Comparison of ENCODE assay signal across 17 cellular contexts in the genomic region with DNA sequence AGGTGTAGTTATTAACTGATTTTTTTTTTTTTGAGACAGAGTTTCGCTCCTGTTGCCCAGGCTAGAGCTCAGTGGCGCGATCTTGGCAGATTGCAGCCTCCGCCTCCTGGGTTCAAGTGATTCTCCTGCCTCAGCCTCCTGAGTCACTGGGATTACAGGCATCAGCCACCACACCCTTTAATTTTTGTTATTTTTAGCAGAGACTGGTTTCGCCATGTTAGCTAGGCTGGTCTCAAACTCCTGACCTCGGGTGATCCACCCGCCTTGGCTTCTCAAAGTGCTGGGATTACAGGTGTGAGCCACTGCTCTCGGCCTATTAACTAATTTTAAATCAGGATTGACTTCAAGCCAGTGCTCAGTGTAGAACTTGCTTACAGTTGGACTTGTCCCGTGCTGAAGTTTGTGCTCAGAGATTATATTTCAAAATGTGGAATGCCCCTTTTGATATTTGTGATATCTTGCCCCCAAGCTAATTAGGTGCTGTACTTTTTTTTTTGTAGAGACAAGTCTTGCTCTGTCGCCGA. TPM values are rescaled to one million over a fixed set of nuclear protein-coding genes. Genes with fewer than 3 reads are reported as not detected.
DNase-seq lines count a peak whose midpoint lies in the region; ATAC-seq and TF ChIP-seq lines count a peak whose summit lies in the region.
"Had no signal": no experiment of that assay in that cellular context is flagged by ENCODE, and none has a peak within 500 bp of the region (broad histone marks: within the 10 kb centered on the region; RNA-seq: fewer than 3 reads in every experiment).

No MANE protein-coding gene starts in this region.

- H3K4me1 Mint-ChIP-seq in HFFc6 (ENCODE audit: low read depth) (peaks cover 67% of the 10 kb centered on the region), activated B cell treated with CpG ODN at 0.5 μM for 24 hours (peaks cover 84% of the 10 kb centered on the region)

- DNase-seq in HFFc6, result no peak
- DNase-seq in activated B cell treated with CpG ODN at 0.5 μM for 24 hours, result no peak
- no peak for DNase-seq in smooth muscle cell (lab: John Stamatoyannopoulos, UW; ENCODE audit: unreplicated experiment)
- no peak for DNase-seq in SW 1271 (lab: John Stamatoyannopoulos, UW)
- DNase-seq in NCI-H2196 treated with DMSO at 0.1 percent for 48 hours (lab: John Stamatoyannopoulos, UW; ENCODE audit: unreplicated experiment), result no peak
- DNase-seq: activated CD8-positive, alpha-beta memory T cell treated with anti-CD3 and anti-CD28 coated beads, Interleukin-2, amount 50 U/mL, for 4 hours; BE2C; GDM1; NCI-H1048; NCI-H524 treated with DMSO at 0.1 percent for 48 hours; SJCRH30 had no signal

- WGBS in smooth muscle cell (ENCODE audit: low lambda C conversion rate), result 85% methylated on average over 11 of the region's 11 CpGs

- no peak overlapping the region for H3K9ac ChIP-seq in iPS-20b (ENCODE audit: low read depth, low read length)
- no peak overlapping the region for H3K9ac ChIP-seq in smooth muscle cell (ENCODE audit: low read depth)

- H3K27me3 ChIP-seq in iPS-20b (ENCODE audit: insufficient read depth, low read length), result no peaks in the 10 kb centered on the region
- no peaks in the 10 kb centered on the region for H3K27me3 ChIP-seq in smooth muscle cell (ENCODE audit: low read depth)
- H3K27me3 ChIP-seq: ascending aorta, BE2C, right atrium auricular region, SJCRH30 had no signal

- H3K9me3 Mint-ChIP-seq in HFFc6, result no peaks in the 10 kb centered on the region
- H3K9me3 Mint-ChIP-seq in activated B cell treated with CpG ODN at 0.5 μM for 24 hours, result peaks cover 3% of the 10 kb centered on the region
- H3K9me3 Mint-ChIP-seq: T-helper 2 cell treated with Interferon-gamma antibody and Interleukin-4, amounts not matched to agents 5 μg/mL and 100 μg/mL, for 36 hours had no signal

- peak overlapping the region; percentile 90 for H3K4me2 ChIP-seq in smooth muscle cell

- H4K20me1 ChIP-seq in smooth muscle cell (ENCODE audit: low read depth), result peaks cover 100% of the 10 kb centered on the region

- no peak overlapping the region for H3K27ac Mint-ChIP-seq in HFFc6
- no peak overlapping the region for H3K27ac Mint-ChIP-seq in activated B cell treated with CpG ODN at 0.5 μM for 24 hours
- H3K27ac Mint-ChIP-seq: T-helper 2 cell treated with Interferon-gamma antibody and Interleukin-4, amounts not matched to agents 5 μg/mL and 100 μg/mL, for 36 hours had no signal

- peaks cover 78% of the 10 kb centered on the region for H3K36me3 ChIP-seq in iPS-20b (ENCODE audit: insufficient read depth, low read depth, low read length)
- peaks cover 23% of the 10 kb centered on the region for H3K36me3 ChIP-seq in smooth muscle cell (ENCODE audit: low read depth)

- ATAC-seq in activated B cell treated with CpG ODN at 0.5 μM for 24 hours (ENCODE audit: low read depth) (no peak), HG02973 (IDR thresholded peaks at IDR 0.05; ENCODE audit: unreplicated experiment) (no peak)

- no peak for TF ChIP-seq CTCF in HFFc6 (IDR thresholded peaks at IDR 0.05)
- no peak for TF ChIP-seq CTCF in activated B cell treated with CpG ODN at 0.5 μM for 24 hours (IDR thresholded peaks at IDR 0.05)
- no peak for TF ChIP-seq CTCF in smooth muscle cell (IDR thresholded peaks at IDR 0.05; ENCODE audit: borderline replicate concordance, insufficient read depth, poor library complexity, severe bottlenecking)

- peaks cover 8% of the 10 kb centered on the region for H3F3A ChIP-seq in smooth muscle cell (ENCODE audit: low read depth)

- no peaks in the 10 kb centered on the region; the same call in 1 of the 2 replicates for H3K27me3 Mint-ChIP-seq in HFFc6 (ENCODE audit: insufficient read depth)
- no peaks in the 10 kb centered on the region for H3K27me3 Mint-ChIP-seq in activated B cell treated with CpG ODN at 0.5 μM for 24 hours

- H3K4me1 ChIP-seq in iPS-20b (ENCODE audit: insufficient read depth, low read length) (peaks cover 32% of the 10 kb centered on the region; the same call in 1 of the 2 replicates), smooth muscle cell (ENCODE audit: low read depth) (peaks cover 26% of the 10 kb centered on the region)
- H3K4me1 ChIP-seq: BE2C had no signal

- H3K27ac ChIP-seq in iPS-20b (ENCODE audit: low read length), result no peak overlapping the region
- H3K27ac ChIP-seq in smooth muscle cell (ENCODE audit: low read depth), result peak overlapping the region; percentile 61
- H3K27ac ChIP-seq: right atrium auricular region, SJCRH30 had no signal

- peaks cover 100% of the 10 kb centered on the region for H3K79me2 ChIP-seq in smooth muscle cell (ENCODE audit: low read depth)

- H2AFZ ChIP-seq in smooth muscle cell (ENCODE audit: low read depth), result no peak overlapping the region

- peak overlapping the region; percentile 26; the same call in 1 of the 2 replicates for H3K4me3 Mint-ChIP-seq in HFFc6
- H3K4me3 Mint-ChIP-seq in activated B cell treated with CpG ODN at 0.5 μM for 24 hours, result peak overlapping the region; percentile 17
- H3K4me3 Mint-ChIP-seq: T-helper 2 cell treated with Interferon-gamma antibody and Interleukin-4, amounts not matched to agents 5 μg/mL and 100 μg/mL, for 36 hours had no signal

- POLR2A ChIA-PET in activated B cell treated with CpG ODN at 0.5 μM for 24 hours (lab: Charles Lee), result interaction anchor here (0.9 to 1.2 kb wide), 4 partner anchors 13 to 33 kb away, joined by 3 to 4 read pairs (median 4); no protein-coding TSS in a partner anchor

- peak overlapping the region; percentile 97 for H3K4me3 ChIP-seq in iPS-20b (ENCODE audit: low read length)
- H3K4me3 ChIP-seq in smooth muscle cell, result peak overlapping the region; percentile 89
- H3K4me3 ChIP-seq: lung, right atrium auricular region, SJCRH30 had no signal

- H3K9me3 ChIP-seq in iPS-20b (ENCODE audit: insufficient read depth, low read depth, low read length), result no peaks in the 10 kb centered on the region
- no peaks in the 10 kb centered on the region for H3K9me3 ChIP-seq in smooth muscle cell (replicated peaks; ENCODE audit: low read depth)
- H3K9me3 ChIP-seq: ascending aorta, BE2C, right atrium auricular region, SJCRH30 had no signal

- intact Hi-C loops in activated B cell treated with CpG ODN at 0.5 μM for 24 hours (cut with micrococcal nuclease), result no loop called here

- CTCF ChIA-PET in activated B cell treated with CpG ODN at 0.5 μM for 24 hours (lab: Charles Lee), result interaction anchor here (0.6 to 1.0 kb wide), 2 partner anchors 47 to 182 kb away, joined by 3 to 4 read pairs; partner anchors contain the start of gene PHC3

- H3K36me3 Mint-ChIP-seq in HFFc6 (ENCODE audit: low read depth), result peaks cover 43% of the 10 kb centered on the region
- H3K36me3 Mint-ChIP-seq in activated B cell treated with CpG ODN at 0.5 μM for 24 hours (ENCODE audit: low read depth), result peaks cover 63% of the 10 kb centered on the region

RNA-seq across cellular contexts. Expression of gene SKIL, which starts 6.0 kb away (rescaled TPM):
- total RNA-seq in HFFc6 (2021; fragmentation: NEBNext Ultra II Directional; extraction: Animal tissue kit (Norgen Biotek cat#: 25700)), result 10 to 100 TPM; 44.6 to 61.3 (median 49.9) TPM
- 112 and 123 TPM in 2 replicates for total RNA-seq in activated B cell treated with CpG ODN at 0.5 μM for 24 hours
- 167 and 207 TPM in 2 replicates for total RNA-seq in smooth muscle cell
- 22.0 and 45.0 TPM in 2 replicates for polyA plus RNA-seq in smooth muscle cell

RNA-seq across cellular contexts. Expression of gene CLDN11, which starts 55.1 kb away (rescaled TPM):
- 10 to 100 TPM in 4 of 6 experiments, 1 to 10 TPM in 2; 3.3 to 77.5 (median 66.7) TPM for total RNA-seq in HFFc6 (2021; fragmentation: NEBNext Ultra II Directional; extraction: Animal tissue kit (Norgen Biotek cat#: 25700))
- total RNA-seq in activated B cell treated with CpG ODN at 0.5 μM for 24 hours, result 0.51 and 0.69 TPM in 2 replicates
- total RNA-seq in smooth muscle cell, result 4.2 and 5.9 TPM in 2 replicates
- polyA plus RNA-seq in smooth muscle cell, result 1.0 and 1.3 TPM in 2 replicates
